In genomic region chr10:122879339-122880273, GRCh38 we compare ENCODE assay signal across 9 cellular contexts. TPM values are rescaled to one million over a fixed set of nuclear protein-coding genes. Genes with fewer than 3 reads are reported as not detected.
DNase-seq lines count a peak whose midpoint lies in the region; ATAC-seq and TF ChIP-seq lines count a peak whose summit lies in the region.
"Had no signal": no experiment of that assay in that cellular context is flagged by ENCODE, and none has a peak within 500 bp of the region (broad histone marks: within the 10 kb centered on the region; RNA-seq: fewer than 3 reads in every experiment).

TSS of gene FAM24B (minus strand) at chr10:122879581. CDS start at chr10:122850515, 29,066 bp downstream.

- peak within 1 kb of the TSS; percentile 65 to 85 for H3K9ac ChIP-seq in duodenal mucosa (ENCODE audit: low read depth in 1 of 2, low read length in 2 of 2)

- DNase-seq in AG08396 (ENCODE audit: low spot score) (peak; percentile 96), NCI-H524 (lab: John Stamatoyannopoulos, UW) (peak; percentile 67 to 91), right lobe of liver (peak; percentile 94 to 97 (median 97))
- DNase-seq in activated CD4-positive, alpha-beta T cell treated with anti-CD3 and anti-CD28 coated beads, Interleukin-2, amount 50 U/mL, for 1 hour = peak; percentile 93
- peak; percentile 84 to 91 (median 91) for DNase-seq in stimulated activated CD4-positive, alpha-beta T cell treated with anti-CD3 and anti-CD28 coated beads, TNF-alpha, amount 100 ng/mL, for 48 hours (ENCODE audit: low read depth in 3 of 3)

- H3K27ac ChIP-seq in duodenal mucosa (ENCODE audit: low read depth, low read length) = peak within 1 kb of the TSS; percentile 3
- no peak within 1 kb of the TSS for H3K27ac ChIP-seq in right lobe of liver
- H3K27ac ChIP-seq: HL-60 had no signal

- no peaks in the 10 kb centered on the region for H3K27me3 ChIP-seq in duodenal mucosa (ENCODE audit: control insufficient read depth in 1 of 2, insufficient read depth in 2 of 2, low read length in 2 of 2)
- no peaks in the 10 kb centered on the region for H3K27me3 ChIP-seq in right lobe of liver

- intact Hi-C loops in right lobe of liver (cut with DNase I) = no loop called here

- no peak for TF ChIP-seq POLR2A in right lobe of liver (IDR thresholded peaks at IDR 0.05)

- H3K4me1 ChIP-seq in duodenal mucosa (ENCODE audit: control insufficient read depth in 1 of 2, insufficient read depth in 2 of 2, low read length in 2 of 2) (peaks cover 8 to 18% of the 10 kb centered on the region in 2 donors), right lobe of liver (peaks cover 0 to 4% (median 0%) of the 10 kb centered on the region in 4 donors)

- no peak for TF ChIP-seq CTCF in right lobe of liver (IDR thresholded peaks at IDR 0.05)

- peak within 1 kb of the TSS; percentile 85 to 95 for H3K4me3 ChIP-seq in duodenal mucosa (ENCODE audit: low read depth in 1 of 2, low read length in 2 of 2)
- peak within 1 kb of the TSS; percentile 49 to 59 (median 50) for H3K4me3 ChIP-seq in right lobe of liver

- no peaks in the 10 kb centered on the region for H3K36me3 ChIP-seq in duodenal mucosa (ENCODE audit: control insufficient read depth in 1 of 2, insufficient read depth in 2 of 2, low read length in 2 of 2)
- H3K36me3 ChIP-seq in right lobe of liver = no peaks in the 10 kb centered on the region

- 6% methylated on average over 18 of the region's 95 CpGs for WGBS in right lobe of liver (ENCODE audit: insufficient coverage, low coverage, low lambda C conversion rate, missing lambda C conversion rate)

- no peaks in the 10 kb centered on the region for H3K9me3 ChIP-seq in duodenal mucosa (ENCODE audit: control insufficient read depth in 1 of 2, low read length in 2 of 2)
- no peaks in the 10 kb centered on the region for H3K9me3 ChIP-seq in right lobe of liver

- ATAC-seq in GM19023 (IDR thresholded peaks at IDR 0.05; ENCODE audit: unreplicated experiment) = peak; percentile 81
- ATAC-seq in HG03280 (IDR thresholded peaks at IDR 0.05; ENCODE audit: unreplicated experiment) = peak; percentile 84
- peak; percentile 96 to 99 (median 98) for ATAC-seq in right lobe of liver

RNA-seq across cellular contexts. Expression of gene FAM24B, which starts in this region (rescaled TPM):
- under 1 TPM in 4 of 6 experiments, not detected in 2; 0.34 to 0.75 (median 0.51) TPM for total RNA-seq in right lobe of liver

Comparison
In these comparisons a context has a peak if more than half of its experiments do, and no peak if none do; other contexts are left out.
1. Peak in DNase-seq, ATAC-seq and H3K4me3 ChIP-seq in right lobe of liver; RNA of the gene not detected or under 1 TPM.